1 cellular context compared by ENCODE assay signal in genomic region chr4:89899854-89900253, GRCh38.
TF ChIP-seq lines count a peak whose summit lies in the region.

No MANE protein-coding gene starts in this region.

TF ChIP-seq in GM23338, 12 proteins besides CTCF, POLR2A, EP300 and RAD21 (continued from another document):
- TF ChIP-seq, protein P1, sequence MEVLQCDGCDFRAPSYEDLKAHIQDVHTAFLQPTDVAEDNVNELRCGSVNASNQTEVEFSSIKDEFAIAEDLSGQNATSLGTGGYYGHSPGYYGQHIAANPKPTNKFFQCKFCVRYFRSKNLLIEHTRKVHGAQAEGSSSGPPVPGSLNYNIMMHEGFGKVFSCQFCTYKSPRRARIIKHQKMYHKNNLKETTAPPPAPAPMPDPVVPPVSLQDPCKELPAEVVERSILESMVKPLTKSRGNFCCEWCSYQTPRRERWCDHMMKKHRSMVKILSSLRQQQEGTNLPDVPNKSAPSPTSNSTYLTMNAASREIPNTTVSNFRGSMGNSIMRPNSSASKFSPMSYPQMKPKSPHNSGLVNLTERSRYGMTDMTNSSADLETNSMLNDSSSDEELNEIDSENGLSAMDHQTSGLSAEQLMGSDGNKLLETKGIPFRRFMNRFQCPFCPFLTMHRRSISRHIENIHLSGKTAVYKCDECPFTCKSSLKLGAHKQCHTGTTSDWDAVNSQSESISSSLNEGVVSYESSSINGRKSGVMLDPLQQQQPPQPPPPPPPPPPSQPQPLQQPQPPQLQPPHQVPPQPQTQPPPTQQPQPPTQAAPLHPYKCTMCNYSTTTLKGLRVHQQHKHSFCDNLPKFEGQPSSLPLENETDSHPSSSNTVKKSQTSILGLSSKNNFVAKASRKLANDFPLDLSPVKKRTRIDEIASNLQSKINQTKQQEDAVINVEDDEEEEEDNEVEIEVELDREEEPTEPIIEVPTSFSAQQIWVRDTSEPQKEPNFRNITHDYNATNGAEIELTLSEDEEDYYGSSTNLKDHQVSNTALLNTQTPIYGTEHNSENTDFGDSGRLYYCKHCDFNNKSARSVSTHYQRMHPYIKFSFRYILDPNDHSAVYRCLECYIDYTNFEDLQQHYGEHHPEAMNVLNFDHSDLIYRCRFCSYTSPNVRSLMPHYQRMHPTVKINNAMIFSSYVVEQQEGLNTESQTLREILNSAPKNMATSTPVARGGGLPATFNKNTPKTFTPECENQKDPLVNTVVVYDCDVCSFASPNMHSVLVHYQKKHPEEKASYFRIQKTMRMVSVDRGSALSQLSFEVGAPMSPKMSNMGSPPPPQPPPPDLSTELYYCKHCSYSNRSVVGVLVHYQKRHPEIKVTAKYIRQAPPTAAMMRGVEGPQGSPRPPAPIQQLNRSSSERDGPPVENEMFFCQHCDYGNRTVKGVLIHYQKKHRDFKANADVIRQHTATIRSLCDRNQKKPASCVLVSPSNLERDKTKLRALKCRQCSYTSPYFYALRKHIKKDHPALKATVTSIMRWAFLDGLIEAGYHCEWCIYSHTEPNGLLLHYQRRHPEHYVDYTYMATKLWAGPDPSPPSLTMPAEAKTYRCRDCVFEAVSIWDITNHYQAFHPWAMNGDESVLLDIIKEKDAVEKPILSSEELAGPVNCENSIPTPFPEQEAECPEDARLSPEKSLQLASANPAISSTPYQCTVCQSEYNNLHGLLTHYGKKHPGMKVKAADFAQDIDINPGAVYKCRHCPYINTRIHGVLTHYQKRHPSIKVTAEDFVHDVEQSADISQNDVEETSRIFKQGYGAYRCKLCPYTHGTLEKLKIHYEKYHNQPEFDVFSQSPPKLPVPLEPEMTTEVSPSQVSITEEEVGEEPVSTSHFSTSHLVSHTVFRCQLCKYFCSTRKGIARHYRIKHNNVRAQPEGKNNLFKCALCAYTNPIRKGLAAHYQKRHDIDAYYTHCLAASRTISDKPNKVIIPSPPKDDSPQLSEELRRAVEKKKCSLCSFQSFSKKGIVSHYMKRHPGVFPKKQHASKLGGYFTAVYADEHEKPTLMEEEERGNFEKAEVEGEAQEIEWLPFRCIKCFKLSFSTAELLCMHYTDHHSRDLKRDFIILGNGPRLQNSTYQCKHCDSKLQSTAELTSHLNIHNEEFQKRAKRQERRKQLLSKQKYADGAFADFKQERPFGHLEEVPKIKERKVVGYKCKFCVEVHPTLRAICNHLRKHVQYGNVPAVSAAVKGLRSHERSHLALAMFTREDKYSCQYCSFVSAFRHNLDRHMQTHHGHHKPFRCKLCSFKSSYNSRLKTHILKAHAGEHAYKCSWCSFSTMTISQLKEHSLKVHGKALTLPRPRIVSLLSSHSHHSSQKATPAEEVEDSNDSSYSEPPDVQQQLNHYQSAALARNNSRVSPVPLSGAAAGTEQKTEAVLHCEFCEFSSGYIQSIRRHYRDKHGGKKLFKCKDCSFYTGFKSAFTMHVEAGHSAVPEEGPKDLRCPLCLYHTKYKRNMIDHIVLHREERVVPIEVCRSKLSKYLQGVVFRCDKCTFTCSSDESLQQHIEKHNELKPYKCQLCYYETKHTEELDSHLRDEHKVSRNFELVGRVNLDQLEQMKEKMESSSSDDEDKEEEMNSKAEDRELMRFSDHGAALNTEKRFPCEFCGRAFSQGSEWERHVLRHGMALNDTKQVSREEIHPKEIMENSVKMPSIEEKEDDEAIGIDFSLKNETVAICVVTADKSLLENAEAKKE (CRISPR knock-in tag; IDR thresholded peaks at IDR 0.05) = no peak
